Comparison of ENCODE assay signal across 1 cellular context in genomic region chr20:47618479-47618878, GRCh38.
TF ChIP-seq lines count a peak whose summit lies in the region.

No MANE protein-coding gene starts in this region.

TF ChIP-seq in A549, 52 proteins besides CTCF, POLR2A, EP300 and RAD21 (continued from another document):
- no peak for TF ChIP-seq RCOR1 (IDR thresholded peaks at IDR 0.05; ENCODE audit: low read depth, low read length)
- TF ChIP-seq KDM5A (IDR thresholded peaks at IDR 0.05): no peak
- TF ChIP-seq NPAS2 (CRISPR knock-in tag; IDR thresholded peaks at IDR 0.05; ENCODE audit: borderline replicate concordance): no peak
- no peak for TF ChIP-seq EHF (CRISPR knock-in tag; IDR thresholded peaks at IDR 0.05)
- no peak for TF ChIP-seq BHLHE40 (IDR thresholded peaks at IDR 0.05; ENCODE audit: low read depth, low read length)
- no peak for TF ChIP-seq MAZ (IDR thresholded peaks at IDR 0.05; ENCODE audit: borderline replicate concordance, low read depth, low read length)
- no peak for TF ChIP-seq SMC3 (IDR thresholded peaks at IDR 0.05)
- TF ChIP-seq PHF8 (IDR thresholded peaks at IDR 0.05; ENCODE audit: borderline replicate concordance, low read depth): no peak
- no peak for TF ChIP-seq E2F6 (IDR thresholded peaks at IDR 0.05; ENCODE audit: borderline replicate concordance, low read depth)
- TF ChIP-seq ZFP36 (IDR thresholded peaks at IDR 0.05; ENCODE audit: borderline replicate concordance, partially characterized antibody): no peak
- no peak for TF ChIP-seq HES2 (IDR thresholded peaks at IDR 0.05)
- TF ChIP-seq MAX (IDR thresholded peaks at IDR 0.05): no peak
- no peak for TF ChIP-seq SREBF2 (IDR thresholded peaks at IDR 0.05)
- TF ChIP-seq ZSCAN20 (CRISPR knock-in tag; IDR thresholded peaks at IDR 0.05): no peak
